ENCODE assay signal across 24 cellular contexts in the genomic region with DNA sequence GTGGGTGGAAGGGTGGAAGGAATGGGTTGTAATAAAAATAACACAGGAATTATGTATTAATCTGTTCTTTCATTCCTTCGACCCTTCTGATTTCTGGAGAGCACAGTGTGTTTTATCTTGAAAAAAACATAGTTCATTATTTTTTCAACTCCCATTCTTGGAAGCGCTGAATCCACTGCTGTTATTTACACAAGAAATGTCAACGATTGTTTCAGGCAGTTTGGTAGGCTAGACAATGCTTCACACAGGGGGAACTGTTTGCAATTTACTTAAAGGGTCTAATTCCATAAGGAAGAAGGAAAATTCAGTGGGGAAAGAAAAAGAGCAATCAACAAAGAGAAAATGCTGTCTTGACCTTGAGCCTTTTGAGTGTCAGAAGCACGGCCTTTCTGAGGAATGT.
A peak's percentile ranks its signal among the peaks of the same experiment; 100 is the strongest.
DNase-seq lines count a peak whose midpoint lies in the region; ATAC-seq, FAIRE-seq and TF ChIP-seq lines count a peak whose summit lies in the region.
"Had no signal": no experiment of that assay in that cellular context is flagged by ENCODE, and none has a peak within 500 bp of the region (broad histone marks: within the 10 kb centered on the region; RNA-seq: fewer than 3 reads in every experiment).

No MANE protein-coding gene starts in this region.

- H3K9ac ChIP-seq in endothelial cell of umbilical vein (replicated peaks; ENCODE audit: extremely low read depth, insufficient read depth, low read length) (no peak overlapping the region), subcutaneous abdominal adipose tissue (ENCODE audit: low read length in 5 of 5) (no peak overlapping the region)

- H3K9me3 ChIP-seq in endothelial cell of umbilical vein (replicated peaks; ENCODE audit: control insufficient read depth, insufficient read depth, low read length): no peaks in the 10 kb centered on the region
- H3K9me3 ChIP-seq in subcutaneous abdominal adipose tissue (ENCODE audit: control insufficient read depth in 5 of 5, low read length in 5 of 5): no peaks in the 10 kb centered on the region
- H3K9me3 ChIP-seq in ovary: no peaks in the 10 kb centered on the region
- no peaks in the 10 kb centered on the region for H3K9me3 ChIP-seq in gastrocnemius medialis

- H3K36me3 ChIP-seq in GM23338 (ENCODE audit: insufficient read depth) (no peaks in the 10 kb centered on the region), endothelial cell of umbilical vein (ENCODE audit: control insufficient read depth in 2 of 2, extremely low read depth in 1 of 2, insufficient read depth in 2 of 2, low read length in 2 of 2) (no peaks in the 10 kb centered on the region), subcutaneous abdominal adipose tissue (ENCODE audit: control insufficient read depth in 5 of 5, insufficient read depth in 5 of 5, low read length in 5 of 5) (no peaks in the 10 kb centered on the region), ovary (no peaks in the 10 kb centered on the region), gastrocnemius medialis (no peaks in the 10 kb centered on the region)

- H3K4me2 ChIP-seq in GM23338 (peak overlapping the region; percentile 49; the same call in 1 of the 2 replicates), endothelial cell of umbilical vein (ENCODE audit: insufficient read depth, low read length) (no peak overlapping the region)
- H3K4me2 ChIP-seq: PC-9 had no signal

- H3K27ac ChIP-seq in GM23338 (ENCODE audit: low read depth) (no peak overlapping the region), endothelial cell of umbilical vein (ENCODE audit: insufficient read depth, low read depth, low read length) (no peak overlapping the region), subcutaneous abdominal adipose tissue (ENCODE audit: low read depth, low read length) (peak overlapping the region; percentile 49), ovary (no peak overlapping the region), gastrocnemius medialis (no peak overlapping the region)
- H3K27ac ChIP-seq: HL-60, PC-9 had no signal

- 4 to 15% (median 6%) methylated on average over 4 of the region's 4 CpGs for WGBS in ovary, 3 donors

- H3K9me1 ChIP-seq in endothelial cell of umbilical vein (replicated peaks; ENCODE audit: control insufficient read depth, extremely low read depth, insufficient read depth, low read length): no peaks in the 10 kb centered on the region

- dilution Hi-C loops in endothelial cell of umbilical vein (cut with MboI; ENCODE audit: extremely low pct_ligation_motif_present, low sequenced_read_pairs): no loop called here

- no peaks in the 10 kb centered on the region for H3K9me3 Mint-ChIP-seq in GM23338
- H3K9me3 Mint-ChIP-seq: CD14-positive monocyte, H9, HFFc6 had no signal

- FAIRE-seq in endothelial cell of umbilical vein (lab: Jason Lieb, UNC): peak; percentile 52
- FAIRE-seq: A204.1, D721Med had no signal

- in situ Hi-C loops in gastrocnemius medialis (cut with MboI; ENCODE audit: low sequenced_read_pairs in 4 of 4): no loop called here

- BruUV-seq in endothelial cell of umbilical vein (replicated peaks; lab: Mats Ljungman, UMichigan): no TSS peak

- peaks cover 3% of the 10 kb centered on the region for H3K27me3 Mint-ChIP-seq in GM23338 (ENCODE audit: insufficient read depth, low read depth, poor library complexity)

- peaks cover 9% of the 10 kb centered on the region; the same call in 1 of the 2 replicates for H3K9me2 ChIP-seq in GM23338 (ENCODE audit: insufficient read depth)

- H3K4me3 ChIP-seq in GM23338 (no peak overlapping the region), endothelial cell of umbilical vein (replicated peaks in 1 of 3; ENCODE audit: insufficient read depth in 1 of 3, low read depth in 1 of 3, low read length in 3 of 3) (no peak overlapping the region), subcutaneous abdominal adipose tissue (ENCODE audit: low read depth in 1 of 5, low read length in 5 of 5) (no peak overlapping the region), ovary (no peak overlapping the region), gastrocnemius medialis (no peak overlapping the region)
- H3K4me3 ChIP-seq: PC-9 had no signal

- TF ChIP-seq CTCF in GM23338 (conservative IDR thresholded peaks at IDR 0.05; ENCODE audit: low read depth in 2 of 2) (no peak), endothelial cell of umbilical vein (IDR thresholded peaks at IDR 0.05; ENCODE audit: extremely low read depth in 1 of 2, insufficient read depth in 1 of 2, low read depth in 1 of 2, low read length in 2 of 2) (no peak), ovary (IDR thresholded peaks at IDR 0.05) (no peak), gastrocnemius medialis (IDR thresholded peaks at IDR 0.05 in 4 of 5, conservative IDR thresholded peaks at IDR 0.05 in 1 of 5) (no peak)

- H2AFZ ChIP-seq in GM23338 (no peak overlapping the region), endothelial cell of umbilical vein (ENCODE audit: low read depth, low read length) (peak overlapping the region; percentile 15)
- H2AFZ ChIP-seq: PC-9 had no signal

- H4K20me1 ChIP-seq in GM23338 (replicated peaks; ENCODE audit: insufficient read depth) (no peaks in the 10 kb centered on the region), endothelial cell of umbilical vein (replicated peaks; ENCODE audit: control insufficient read depth, extremely low read depth, insufficient read depth, low read length) (no peaks in the 10 kb centered on the region)

- CTCF ChIA-PET in endothelial cell of umbilical vein (lab: Charles Lee): interaction anchor here (1.0 to 1.8 kb wide), 2 partner anchors 24 to 30 kb away, joined by 4 to 8 read pairs; no protein-coding TSS in a partner anchor

- H3K4me3 Mint-ChIP-seq in GM23338: no peak overlapping the region
- H3K4me3 Mint-ChIP-seq: B cell, CD14-positive monocyte, H9, HFFc6 had no signal

- H3F3A ChIP-seq in GM23338 (replicated peaks; ENCODE audit: low read depth): no peaks in the 10 kb centered on the region

- intact Hi-C loops in endothelial cell of umbilical vein (cut with micrococcal nuclease) (no loop called here), ovary (cut with DNase I) (no loop called here), gastrocnemius medialis (cut with DNase I; ENCODE audit: low total_unique reads) (no loop called here)

- no peak for TF ChIP-seq EP300 in ovary (IDR thresholded peaks at IDR 0.05)

- no peak overlapping the region for H3K27ac Mint-ChIP-seq in GM23338
- H3K27ac Mint-ChIP-seq: B cell, CD14-positive monocyte, HFFc6 had no signal

- ATAC-seq in GM23338 (no peak), gastrocnemius medialis (no peak)

- peak; percentile 22 for DNase-seq in GM23338 (ENCODE audit: low spot score)
- peak; percentile 49 for DNase-seq in NCI-H748 (lab: John Stamatoyannopoulos, UW; ENCODE audit: unreplicated experiment)
- peak; percentile 46 for DNase-seq in endothelial cell of umbilical vein (ENCODE audit: low read depth, low spot score)
- DNase-seq in ovary: no peak
- no peak for DNase-seq in gastrocnemius medialis
- DNase-seq in NCI-H187 treated with DMSO at 0.1 percent for 48 hours (lab: John Stamatoyannopoulos, UW): no peak
- DNase-seq: EL, GF-D8, H9, HFFc6, KG1, NCI-H1092, NCI-H1436, NCI-H446 treated with DMSO at 0.1 percent for 48 hours, NCI-H526 treated with DMSO at 0.1 percent for 48 hours, PC-9, RPMI8226, SHP77 had no signal

- H3K4me1 ChIP-seq in GM23338 (ENCODE audit: insufficient read depth) (peaks cover 50% of the 10 kb centered on the region), endothelial cell of umbilical vein (ENCODE audit: control insufficient read depth, extremely low read depth, insufficient read depth, low read length) (peaks cover 15% of the 10 kb centered on the region), subcutaneous abdominal adipose tissue (ENCODE audit: control insufficient read depth in 5 of 5, insufficient read depth in 5 of 5, low read length in 5 of 5) (peaks cover 0 to 20% (median 19%) of the 10 kb centered on the region in 5 donors), ovary (ENCODE audit: insufficient read depth) (peaks cover 5% of the 10 kb centered on the region), gastrocnemius medialis (no peaks in the 10 kb centered on the region)

- no peak for TF ChIP-seq POLR2A in endothelial cell of umbilical vein (IDR thresholded peaks at IDR 0.05; ENCODE audit: low read depth, low read length)
- no peak for TF ChIP-seq POLR2A in ovary (IDR thresholded peaks at IDR 0.05)
- no peak for TF ChIP-seq POLR2A in gastrocnemius medialis (IDR thresholded peaks at IDR 0.05)

- peaks cover 52% of the 10 kb centered on the region for H3K4me1 Mint-ChIP-seq in GM23338
- H3K4me1 Mint-ChIP-seq: B cell, CD14-positive monocyte had no signal

- POLR2A ChIA-PET in endothelial cell of umbilical vein (lab: Charles Lee): no interaction called here

- no peaks in the 10 kb centered on the region for H3K27me3 ChIP-seq in GM23338 (ENCODE audit: insufficient read depth)
- H3K27me3 ChIP-seq in endothelial cell of umbilical vein (ENCODE audit: control insufficient read depth in 2 of 2, insufficient read depth in 2 of 2, low read length in 2 of 2): no peaks in the 10 kb centered on the region
- no peaks in the 10 kb centered on the region for H3K27me3 ChIP-seq in subcutaneous abdominal adipose tissue (ENCODE audit: control insufficient read depth in 5 of 5, insufficient read depth in 4 of 5, low read length in 5 of 5)
- H3K27me3 ChIP-seq in ovary: no peaks in the 10 kb centered on the region
- no peaks in the 10 kb centered on the region for H3K27me3 ChIP-seq in gastrocnemius medialis

- no peaks in the 10 kb centered on the region for H3K36me3 Mint-ChIP-seq in GM23338 (ENCODE audit: low read depth)
- H3K36me3 Mint-ChIP-seq: CD14-positive monocyte had no signal

- H3K79me2 ChIP-seq in GM23338 (replicated peaks; ENCODE audit: insufficient read depth) (no peaks in the 10 kb centered on the region), endothelial cell of umbilical vein (ENCODE audit: control insufficient read depth, insufficient read depth, low read length) (no peaks in the 10 kb centered on the region)

TF ChIP-seq in GM23338, 12 proteins besides CTCF, POLR2A, EP300 and RAD21 (continues in another document):
- no peak for TF ChIP-seq ZNF114 (CRISPR knock-in tag; IDR thresholded peaks at IDR 0.05)
- TF ChIP-seq ZNF331 (CRISPR knock-in tag; IDR thresholded peaks at IDR 0.05; ENCODE audit: low read depth): no peak

TF ChIP-seq in endothelial cell of umbilical vein, 7 proteins besides CTCF, POLR2A, EP300 and RAD21:
- TF ChIP-seq JUN (IDR thresholded peaks at IDR 0.05; ENCODE audit: borderline replicate concordance, insufficient read depth, insufficient read length, low read depth) (no peak), GATA2 (IDR thresholded peaks at IDR 0.05; ENCODE audit: insufficient read depth, insufficient read length, low read depth, low read length) (no peak), POLR2AphosphoS5 (IDR thresholded peaks at IDR 0.05; ENCODE audit: insufficient read depth, low read depth, low read length) (no peak), EZH2 (IDR thresholded peaks at IDR 0.05; ENCODE audit: borderline replicate concordance, low read depth, low read length, severe bottlenecking) (no peak)
- TF ChIP-seq, protein P1, sequence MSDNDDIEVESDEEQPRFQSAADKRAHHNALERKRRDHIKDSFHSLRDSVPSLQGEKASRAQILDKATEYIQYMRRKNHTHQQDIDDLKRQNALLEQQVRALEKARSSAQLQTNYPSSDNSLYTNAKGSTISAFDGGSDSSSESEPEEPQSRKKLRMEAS (IDR thresholded peaks at IDR 0.05; ENCODE audit: insufficient read depth, insufficient read length): no peak

Comparison
In these comparisons a context has a peak if more than half of its experiments do, and no peak if none do; other contexts are left out.
1. DNase-seq: peak in GM23338 (single experiment), NCI-H748 (single experiment) and endothelial cell of umbilical vein (single experiment); none in ovary (0 of 5), gastrocnemius medialis (0 of 2) and NCI-H187 treated with DMSO at 0.1 percent for 48 hours (single experiment).